9 cellular contexts compared by ENCODE assay signal in the genomic region with DNA sequence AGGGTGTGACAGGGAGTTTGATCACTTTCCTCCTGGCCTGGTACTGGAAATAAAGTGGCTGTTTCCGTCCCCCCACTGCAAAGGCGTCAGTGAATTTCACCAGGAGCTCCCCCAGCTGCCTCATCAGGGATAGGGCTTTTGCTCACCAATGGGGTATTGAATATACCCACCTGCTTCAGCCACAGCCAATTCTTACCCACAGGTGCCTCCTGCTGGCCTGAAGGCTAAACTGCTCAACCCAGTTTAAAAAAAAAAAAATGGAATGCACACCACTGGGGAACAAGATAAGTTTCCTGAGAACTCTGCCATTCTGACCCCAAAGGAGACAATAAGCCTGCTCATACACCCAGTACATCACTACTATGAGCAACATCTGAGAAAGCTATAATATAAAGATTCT.
A peak's percentile ranks its signal among the peaks of the same experiment; 100 is the strongest.
DNase-seq lines count a peak whose midpoint lies in the region; ATAC-seq and TF ChIP-seq lines count a peak whose summit lies in the region.
"Had no signal": no experiment of that assay in that cellular context is flagged by ENCODE, and none has a peak within 500 bp of the region (broad histone marks: within the 10 kb centered on the region; RNA-seq: fewer than 3 reads in every experiment).

No MANE protein-coding gene starts in this region.

- H3K4me3 ChIP-seq in mammary epithelial cell (replicated peaks in 1 of 3; ENCODE audit: insufficient read depth in 1 of 3, low read depth in 2 of 3, low read length in 3 of 3) = no peak overlapping the region
- no peak overlapping the region for H3K4me3 ChIP-seq in testis
- H3K4me3 ChIP-seq in MG63 = no peak overlapping the region

- H3K27ac ChIP-seq in C4-2B = no peak overlapping the region
- H3K27ac ChIP-seq in mammary epithelial cell (ENCODE audit: insufficient read depth, low read depth, low read length) = no peak overlapping the region
- H3K27ac ChIP-seq in testis = no peak overlapping the region

- ATAC-seq in GM19324 (IDR thresholded peaks at IDR 0.05; ENCODE audit: low FRiP score, unreplicated experiment) (peak; percentile 32), HG03135 (IDR thresholded peaks at IDR 0.05; ENCODE audit: unreplicated experiment) (peak; percentile 37), omental fat pad (ENCODE audit: low FRiP score) (no peak)

- intact Hi-C loops in mammary epithelial cell (cut with micrococcal nuclease) = loop anchor here (5.0 kb wide), 1 partner anchor 272 kb away; no protein-coding TSS in a partner anchor
- intact Hi-C loops in testis (cut with DNase I; ENCODE audit: low total_unique reads) = no loop called here

- H3K4me2 ChIP-seq in mammary epithelial cell (ENCODE audit: insufficient read depth, low read depth, low read length) = no peak overlapping the region

- H3K36me3 ChIP-seq in mammary epithelial cell (ENCODE audit: insufficient read depth, low read length) = no peaks in the 10 kb centered on the region
- no peaks in the 10 kb centered on the region for H3K36me3 ChIP-seq in testis (ENCODE audit: low read depth, missing control alignments)
- H3K36me3 ChIP-seq in MG63 = no peaks in the 10 kb centered on the region

- in situ Hi-C loops in mammary epithelial cell (cut with MboI; ENCODE audit: low sequenced_read_pairs in 2 of 2) = loop anchor here in 1 of 2 donors (5.0 kb wide), 1 partner anchor 52 kb away; no protein-coding TSS in a partner anchor

- no peak overlapping the region for H2AFZ ChIP-seq in mammary epithelial cell (ENCODE audit: low read depth, low read length)

- TF ChIP-seq CTCF in C4-2B (conservative IDR thresholded peaks at IDR 0.05) (peak; percentile 74), mammary epithelial cell (conservative IDR thresholded peaks at IDR 0.05 in 1 of 2, IDR thresholded peaks at IDR 0.05 in 1 of 2; ENCODE audit: extremely low read depth in 1 of 2, insufficient read depth in 1 of 2, low read depth in 1 of 2, low read length in 2 of 2) (peak; percentile 33 to 37), testis (IDR thresholded peaks at IDR 0.05) (no peak), omental fat pad (IDR thresholded peaks at IDR 0.05) (no peak)

- H3K4me1 ChIP-seq in mammary epithelial cell (ENCODE audit: insufficient read depth, low read length) (no peaks in the 10 kb centered on the region), testis (no peaks in the 10 kb centered on the region)

- dilution Hi-C loops in mammary epithelial cell (cut with HindIII; ENCODE audit: low sequenced_read_pairs) = no loop called here

- DNase-seq in mammary epithelial cell (no peak), testis (no peak), GM19240 (ENCODE audit: insufficient read length, low spot score) (no peak), MG63 (no peak), omental fat pad (ENCODE audit: low spot score) (no peak)
- DNase-seq: T-helper 2 cell had no signal

- TF ChIP-seq POLR2A in testis (IDR thresholded peaks at IDR 0.05) = no peak

- no peaks in the 10 kb centered on the region for H3K79me2 ChIP-seq in mammary epithelial cell (ENCODE audit: insufficient read depth, low read length)

- H3K9me3 ChIP-seq in mammary epithelial cell (replicated peaks; ENCODE audit: insufficient read depth, low read length) (no peaks in the 10 kb centered on the region), testis (no peaks in the 10 kb centered on the region), MG63 (no peaks in the 10 kb centered on the region)

- no peak overlapping the region for H3K9ac ChIP-seq in mammary epithelial cell (ENCODE audit: insufficient read depth, low read length)

- WGBS in mammary epithelial cell (ENCODE audit: low coverage, missing lambda C conversion rate) = 0% methylated on average over 2 of the region's 2 CpGs
- 59 to 60% methylated on average over 2 of the region's 2 CpGs for WGBS in testis, 2 donors

- BruUV-seq in mammary epithelial cell (replicated peaks; lab: Mats Ljungman, UMichigan) = no TSS peak

- CTCF ChIA-PET in mammary epithelial cell (lab: Charles Lee; ENCODE audit: low non-redundant PET) = no interaction called here

- H3K27me3 ChIP-seq in mammary epithelial cell (ENCODE audit: insufficient read depth, low read length) (no peaks in the 10 kb centered on the region), testis (no peaks in the 10 kb centered on the region), MG63 (peaks cover 5% of the 10 kb centered on the region; the same call in 1 of the 2 replicates)

- no peaks in the 10 kb centered on the region for H4K20me1 ChIP-seq in mammary epithelial cell (ENCODE audit: insufficient read depth, low read length)

Comparison
In these comparisons a context has a peak if more than half of its experiments do, and no peak if none do; other contexts are left out.
1. CTCF ChIP-seq: peak in C4-2B (single experiment) and mammary epithelial cell (2 of 2); none in testis (0 of 3) and omental fat pad (0 of 3).